Comparison of ENCODE assay signal across 14 cellular contexts in genomic region chr13:39452412-39452811, GRCh38.
DNase-seq lines count a peak whose midpoint lies in the region; ATAC-seq, FAIRE-seq and TF ChIP-seq lines count a peak whose summit lies in the region.
"Had no signal": no experiment of that assay in that cellular context is flagged by ENCODE, and none has a peak within 500 bp of the region (broad histone marks: within the 10 kb centered on the region; RNA-seq: fewer than 3 reads in every experiment).

No MANE protein-coding gene starts in this region.

- FAIRE-seq in frontal cortex (lab: Jason Lieb, UNC): no peak
- FAIRE-seq: islet of Langerhans had no signal

- ATAC-seq in left ventricle myocardium superior: peak; percentile 68
- ATAC-seq in GM23338: no peak; the same call in 2 of the 3 replicates
- ATAC-seq: HCT116; stimulated activated naive CD8-positive, alpha-beta T cell treated with anti-CD3 and anti-CD28 coated beads, Interleukin-15, Interleukin-2, amounts not matched to agents 100 U/mL and 50 U/mL, for 24 hours had no signal

- H3K4me1 Mint-ChIP-seq in GM23338: peaks cover 13% of the 10 kb centered on the region; the same call in 2 of the 3 replicates

- H3K79me2 ChIP-seq in GM23338 (replicated peaks; ENCODE audit: insufficient read depth): no peaks in the 10 kb centered on the region

- H3K27me3 ChIP-seq in sigmoid colon (no peaks in the 10 kb centered on the region), GM23338 (ENCODE audit: insufficient read depth) (no peaks in the 10 kb centered on the region)
- H3K27me3 ChIP-seq: ascending aorta had no signal

- TF ChIP-seq CTCF in VCaP (conservative IDR thresholded peaks at IDR 0.05) (no peak), sigmoid colon (IDR thresholded peaks at IDR 0.05) (no peak), GM23338 (conservative IDR thresholded peaks at IDR 0.05; ENCODE audit: low read depth in 2 of 2) (no peak)

- no peak for TF ChIP-seq POLR2A in sigmoid colon (IDR thresholded peaks at IDR 0.05)

- peak overlapping the region in 1 of 4 donors; percentile 15 for H3K4me3 ChIP-seq in sigmoid colon
- H3K4me3 ChIP-seq in GM23338: no peak overlapping the region
- H3K4me3 ChIP-seq: ascending aorta had no signal

- H3K4me1 ChIP-seq in sigmoid colon (peaks cover 0 to 36% (median 34%) of the 10 kb centered on the region in 4 donors), GM23338 (ENCODE audit: insufficient read depth) (peaks cover 8% of the 10 kb centered on the region; the same call in 1 of the 2 replicates)

- no peaks in the 10 kb centered on the region for H3K27me3 Mint-ChIP-seq in GM23338 (ENCODE audit: insufficient read depth, low read depth, poor library complexity)

- H3K4me3 Mint-ChIP-seq in GM23338: no peak overlapping the region

- peak in 3 of 4 donors; percentile 4 to 80 (median 8) for TF ChIP-seq EP300 in sigmoid colon (IDR thresholded peaks at IDR 0.05)

- no peak overlapping the region for H3K27ac Mint-ChIP-seq in GM23338

- no peaks in the 10 kb centered on the region for H3K9me3 ChIP-seq in sigmoid colon
- H3K9me3 ChIP-seq: ascending aorta had no signal

- H3F3A ChIP-seq in GM23338 (replicated peaks; ENCODE audit: low read depth): no peaks in the 10 kb centered on the region

- H3K36me3 ChIP-seq in sigmoid colon (no peaks in the 10 kb centered on the region), GM23338 (ENCODE audit: insufficient read depth) (no peaks in the 10 kb centered on the region)

- no peak overlapping the region for H2AFZ ChIP-seq in GM23338

- no peaks in the 10 kb centered on the region for H3K9me2 ChIP-seq in GM23338 (ENCODE audit: insufficient read depth)

- intact Hi-C loops in left ventricle myocardium superior (cut with micrococcal nuclease): no loop called here
- intact Hi-C loops in sigmoid colon (cut with DNase I): no loop called here

- DNase-seq in HCEC 1CT: peak; percentile 27
- DNase-seq in left ventricle myocardium superior: no peak
- no peak for DNase-seq in sigmoid colon
- DNase-seq in GM23338 (ENCODE audit: low spot score): no peak
- DNase-seq in frontal cortex (ENCODE audit: low spot score in 2 of 2): no peak
- no peak for DNase-seq in NCI-H1105 treated with DMSO at 0.1 percent for 48 hours (lab: John Stamatoyannopoulos, UW)
- no peak for DNase-seq in NCI-H2171 treated with DMSO at 0.1 percent for 48 hours (lab: John Stamatoyannopoulos, UW)
- DNase-seq: Calu3; nucleus accumbens; stimulated activated naive CD8-positive, alpha-beta T cell treated with anti-CD3 and anti-CD28 coated beads, Interleukin-15, Interleukin-2, amounts not matched to agents 100 U/mL and 50 U/mL, for 24 hours had no signal

- no peaks in the 10 kb centered on the region for H3K9me3 Mint-ChIP-seq in GM23338

- 63 to 89% methylated on average over 3 of the region's 3 CpGs for WGBS in sigmoid colon, 2 donors

- no peaks in the 10 kb centered on the region for H4K20me1 ChIP-seq in GM23338 (replicated peaks; ENCODE audit: insufficient read depth)

- no peak overlapping the region for H3K4me2 ChIP-seq in GM23338

- H3K36me3 Mint-ChIP-seq in GM23338 (ENCODE audit: low read depth): no peaks in the 10 kb centered on the region

- peak overlapping the region; percentile 48; the same call in 1 of the 2 replicates for H3K27ac ChIP-seq in VCaP
- peak overlapping the region; percentile 4 to 82 (median 74) for H3K27ac ChIP-seq in sigmoid colon
- H3K27ac ChIP-seq in GM23338 (ENCODE audit: low read depth): no peak overlapping the region
- H3K27ac ChIP-seq: ascending aorta had no signal

TF ChIP-seq in GM23338, 12 proteins besides CTCF, POLR2A, EP300 and RAD21 (continues in another document):
- TF ChIP-seq ZNF114 (CRISPR knock-in tag; IDR thresholded peaks at IDR 0.05): no peak
- TF ChIP-seq, protein P1, sequence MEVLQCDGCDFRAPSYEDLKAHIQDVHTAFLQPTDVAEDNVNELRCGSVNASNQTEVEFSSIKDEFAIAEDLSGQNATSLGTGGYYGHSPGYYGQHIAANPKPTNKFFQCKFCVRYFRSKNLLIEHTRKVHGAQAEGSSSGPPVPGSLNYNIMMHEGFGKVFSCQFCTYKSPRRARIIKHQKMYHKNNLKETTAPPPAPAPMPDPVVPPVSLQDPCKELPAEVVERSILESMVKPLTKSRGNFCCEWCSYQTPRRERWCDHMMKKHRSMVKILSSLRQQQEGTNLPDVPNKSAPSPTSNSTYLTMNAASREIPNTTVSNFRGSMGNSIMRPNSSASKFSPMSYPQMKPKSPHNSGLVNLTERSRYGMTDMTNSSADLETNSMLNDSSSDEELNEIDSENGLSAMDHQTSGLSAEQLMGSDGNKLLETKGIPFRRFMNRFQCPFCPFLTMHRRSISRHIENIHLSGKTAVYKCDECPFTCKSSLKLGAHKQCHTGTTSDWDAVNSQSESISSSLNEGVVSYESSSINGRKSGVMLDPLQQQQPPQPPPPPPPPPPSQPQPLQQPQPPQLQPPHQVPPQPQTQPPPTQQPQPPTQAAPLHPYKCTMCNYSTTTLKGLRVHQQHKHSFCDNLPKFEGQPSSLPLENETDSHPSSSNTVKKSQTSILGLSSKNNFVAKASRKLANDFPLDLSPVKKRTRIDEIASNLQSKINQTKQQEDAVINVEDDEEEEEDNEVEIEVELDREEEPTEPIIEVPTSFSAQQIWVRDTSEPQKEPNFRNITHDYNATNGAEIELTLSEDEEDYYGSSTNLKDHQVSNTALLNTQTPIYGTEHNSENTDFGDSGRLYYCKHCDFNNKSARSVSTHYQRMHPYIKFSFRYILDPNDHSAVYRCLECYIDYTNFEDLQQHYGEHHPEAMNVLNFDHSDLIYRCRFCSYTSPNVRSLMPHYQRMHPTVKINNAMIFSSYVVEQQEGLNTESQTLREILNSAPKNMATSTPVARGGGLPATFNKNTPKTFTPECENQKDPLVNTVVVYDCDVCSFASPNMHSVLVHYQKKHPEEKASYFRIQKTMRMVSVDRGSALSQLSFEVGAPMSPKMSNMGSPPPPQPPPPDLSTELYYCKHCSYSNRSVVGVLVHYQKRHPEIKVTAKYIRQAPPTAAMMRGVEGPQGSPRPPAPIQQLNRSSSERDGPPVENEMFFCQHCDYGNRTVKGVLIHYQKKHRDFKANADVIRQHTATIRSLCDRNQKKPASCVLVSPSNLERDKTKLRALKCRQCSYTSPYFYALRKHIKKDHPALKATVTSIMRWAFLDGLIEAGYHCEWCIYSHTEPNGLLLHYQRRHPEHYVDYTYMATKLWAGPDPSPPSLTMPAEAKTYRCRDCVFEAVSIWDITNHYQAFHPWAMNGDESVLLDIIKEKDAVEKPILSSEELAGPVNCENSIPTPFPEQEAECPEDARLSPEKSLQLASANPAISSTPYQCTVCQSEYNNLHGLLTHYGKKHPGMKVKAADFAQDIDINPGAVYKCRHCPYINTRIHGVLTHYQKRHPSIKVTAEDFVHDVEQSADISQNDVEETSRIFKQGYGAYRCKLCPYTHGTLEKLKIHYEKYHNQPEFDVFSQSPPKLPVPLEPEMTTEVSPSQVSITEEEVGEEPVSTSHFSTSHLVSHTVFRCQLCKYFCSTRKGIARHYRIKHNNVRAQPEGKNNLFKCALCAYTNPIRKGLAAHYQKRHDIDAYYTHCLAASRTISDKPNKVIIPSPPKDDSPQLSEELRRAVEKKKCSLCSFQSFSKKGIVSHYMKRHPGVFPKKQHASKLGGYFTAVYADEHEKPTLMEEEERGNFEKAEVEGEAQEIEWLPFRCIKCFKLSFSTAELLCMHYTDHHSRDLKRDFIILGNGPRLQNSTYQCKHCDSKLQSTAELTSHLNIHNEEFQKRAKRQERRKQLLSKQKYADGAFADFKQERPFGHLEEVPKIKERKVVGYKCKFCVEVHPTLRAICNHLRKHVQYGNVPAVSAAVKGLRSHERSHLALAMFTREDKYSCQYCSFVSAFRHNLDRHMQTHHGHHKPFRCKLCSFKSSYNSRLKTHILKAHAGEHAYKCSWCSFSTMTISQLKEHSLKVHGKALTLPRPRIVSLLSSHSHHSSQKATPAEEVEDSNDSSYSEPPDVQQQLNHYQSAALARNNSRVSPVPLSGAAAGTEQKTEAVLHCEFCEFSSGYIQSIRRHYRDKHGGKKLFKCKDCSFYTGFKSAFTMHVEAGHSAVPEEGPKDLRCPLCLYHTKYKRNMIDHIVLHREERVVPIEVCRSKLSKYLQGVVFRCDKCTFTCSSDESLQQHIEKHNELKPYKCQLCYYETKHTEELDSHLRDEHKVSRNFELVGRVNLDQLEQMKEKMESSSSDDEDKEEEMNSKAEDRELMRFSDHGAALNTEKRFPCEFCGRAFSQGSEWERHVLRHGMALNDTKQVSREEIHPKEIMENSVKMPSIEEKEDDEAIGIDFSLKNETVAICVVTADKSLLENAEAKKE (CRISPR knock-in tag; IDR thresholded peaks at IDR 0.05): no peak
- no peak for TF ChIP-seq EZH2 (IDR thresholded peaks at IDR 0.05; ENCODE audit: low read depth, unreplicated experiment)
- TF ChIP-seq JUNB (IDR thresholded peaks at IDR 0.05; ENCODE audit: unreplicated experiment): no peak
- TF ChIP-seq, protein P2, sequence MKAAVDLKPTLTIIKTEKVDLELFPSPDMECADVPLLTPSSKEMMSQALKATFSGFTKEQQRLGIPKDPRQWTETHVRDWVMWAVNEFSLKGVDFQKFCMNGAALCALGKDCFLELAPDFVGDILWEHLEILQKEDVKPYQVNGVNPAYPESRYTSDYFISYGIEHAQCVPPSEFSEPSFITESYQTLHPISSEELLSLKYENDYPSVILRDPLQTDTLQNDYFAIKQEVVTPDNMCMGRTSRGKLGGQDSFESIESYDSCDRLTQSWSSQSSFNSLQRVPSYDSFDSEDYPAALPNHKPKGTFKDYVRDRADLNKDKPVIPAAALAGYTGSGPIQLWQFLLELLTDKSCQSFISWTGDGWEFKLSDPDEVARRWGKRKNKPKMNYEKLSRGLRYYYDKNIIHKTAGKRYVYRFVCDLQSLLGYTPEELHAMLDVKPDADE (IDR thresholded peaks at IDR 0.05): no peak
